Comparison of ENCODE assay signal across 11 cellular contexts in the genomic region with DNA sequence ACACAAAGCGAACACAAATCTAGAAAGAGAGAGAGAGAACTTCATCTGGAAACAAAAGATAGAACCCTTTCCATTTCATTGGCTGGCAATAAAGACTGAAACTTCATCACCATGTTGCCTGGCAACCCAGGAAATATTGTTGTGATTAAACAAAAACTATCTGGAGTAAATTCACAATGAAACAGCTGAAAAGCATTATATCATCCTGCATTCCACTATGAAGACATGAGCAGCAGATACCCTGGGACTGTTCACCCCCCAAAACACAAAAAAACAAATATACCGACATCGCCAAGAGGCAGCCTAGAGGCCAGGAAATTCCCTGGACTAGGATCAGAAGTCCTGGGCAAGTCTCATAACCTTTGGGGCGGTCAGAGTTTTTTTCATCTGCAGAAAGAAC.
DNase-seq lines count a peak whose midpoint lies in the region; ATAC-seq and TF ChIP-seq lines count a peak whose summit lies in the region.
"Had no signal": no experiment of that assay in that cellular context is flagged by ENCODE, and none has a peak within 500 bp of the region (broad histone marks: within the 10 kb centered on the region; RNA-seq: fewer than 3 reads in every experiment).

No MANE protein-coding gene starts in this region.

- BruUV-seq in Caco-2 (replicated peaks; lab: Mats Ljungman, UMichigan), result no TSS peak

- H3K4me1 Mint-ChIP-seq in T-helper 17 cell (peaks cover 13% of the 10 kb centered on the region), Caco-2 (ENCODE audit: low read depth, unreplicated experiment) (peaks cover 17% of the 10 kb centered on the region)

- ATAC-seq in T-helper 17 cell (peak; percentile 55), gastroesophageal sphincter (peak; percentile 83), GM18868 (IDR thresholded peaks at IDR 0.05; ENCODE audit: unreplicated experiment) (no peak)
- ATAC-seq: HCT116 had no signal

- peak overlapping the region; percentile 53 to 65 (median 62) for H3K27ac ChIP-seq in gastroesophageal sphincter

- H3K27me3 ChIP-seq in BJ (ENCODE audit: control insufficient read depth, insufficient read depth, low read length), result no peaks in the 10 kb centered on the region
- no peaks in the 10 kb centered on the region for H3K27me3 ChIP-seq in gastroesophageal sphincter
- no peaks in the 10 kb centered on the region for H3K27me3 ChIP-seq in Caco-2 (replicated peaks; ENCODE audit: control insufficient read depth, insufficient read depth, low read length)

- no peak for TF ChIP-seq EP300 in gastroesophageal sphincter (IDR thresholded peaks at IDR 0.05)

- TF ChIP-seq POLR2A in gastroesophageal sphincter (IDR thresholded peaks at IDR 0.05), result no peak

- CTCF ChIA-PET in BJ (lab: Yijun Ruan, JAX) (interaction anchor here (1.1 to 1.5 kb wide), 2 partner anchors 27 to 31 kb away, joined by 3 to 4 read pairs; no protein-coding TSS in a partner anchor), Caco-2 (lab: Charles Lee) (no interaction called here)

- H3K36me3 ChIP-seq in BJ (ENCODE audit: control insufficient read depth, insufficient read depth, low read length) (no peaks in the 10 kb centered on the region), gastroesophageal sphincter (no peaks in the 10 kb centered on the region), Caco-2 (ENCODE audit: control insufficient read depth, insufficient read depth, low read length) (no peaks in the 10 kb centered on the region)

- POLR2A ChIA-PET in BJ (lab: Charles Lee), result no interaction called here
- POLR2A ChIA-PET in Caco-2 (lab: Charles Lee), result no interaction called here

- H3K9me3 ChIP-seq in T-helper 17 cell (ENCODE audit: control insufficient read depth, low read length, poor library complexity, severe bottlenecking) (no peaks in the 10 kb centered on the region), gastroesophageal sphincter (no peaks in the 10 kb centered on the region), Caco-2 (no peaks in the 10 kb centered on the region)

- TF ChIP-seq CTCF in BJ (IDR thresholded peaks at IDR 0.05; ENCODE audit: insufficient read depth, low read depth, low read length), result no peak
- TF ChIP-seq CTCF in gastroesophageal sphincter (IDR thresholded peaks at IDR 0.05), result no peak
- TF ChIP-seq CTCF in GM13977 (IDR thresholded peaks at IDR 0.05; ENCODE audit: extremely low read depth, insufficient read depth, missing control alignments), result no peak
- TF ChIP-seq CTCF in Caco-2 (IDR thresholded peaks at IDR 0.05; ENCODE audit: insufficient read depth in 1 of 2, low read depth in 1 of 2, low read length in 1 of 2, severe bottlenecking in 1 of 2, unreplicated experiment in 1 of 2), result no peak

- 15 to 16% methylated on average over 4 of the region's 4 CpGs for WGBS in gastroesophageal sphincter (ENCODE audit: low coverage in 1 of 2), 2 donors

- no peak overlapping the region for H3K4me3 ChIP-seq in BJ (ENCODE audit: low read depth, low read length)
- H3K4me3 ChIP-seq in gastroesophageal sphincter, result no peak overlapping the region
- no peak overlapping the region for H3K4me3 ChIP-seq in Caco-2 (ENCODE audit: low read depth, low read length)

- intact Hi-C loops in Caco-2 (cut with micrococcal nuclease; ENCODE audit: unreplicated experiment), result no loop called here

- in situ Hi-C loops in GM13977 (cut with MboI; ENCODE audit: low pct_unique_long_range_greater_than_20kb, low sequenced_read_pairs, unreplicated experiment), result no loop called here

- peaks cover 5 to 16% (median 7%) of the 10 kb centered on the region in 3 donors for H3K4me1 ChIP-seq in gastroesophageal sphincter
- H3K4me1 ChIP-seq in Caco-2, result peaks cover 24% of the 10 kb centered on the region

- H3K27ac Mint-ChIP-seq in T-helper 17 cell, result peak overlapping the region; percentile 79
- no peak overlapping the region for H3K27ac Mint-ChIP-seq in Caco-2 (ENCODE audit: unreplicated experiment)

- H3K9me3 Mint-ChIP-seq in Caco-2 (ENCODE audit: unreplicated experiment), result peaks cover 12% of the 10 kb centered on the region

- H3K27me3 Mint-ChIP-seq in T-helper 17 cell (no peaks in the 10 kb centered on the region), Caco-2 (ENCODE audit: insufficient read depth, unreplicated experiment) (no peaks in the 10 kb centered on the region)

- H3K36me3 Mint-ChIP-seq in T-helper 17 cell (ENCODE audit: low read depth) (no peaks in the 10 kb centered on the region), Caco-2 (ENCODE audit: insufficient read depth, unreplicated experiment) (no peaks in the 10 kb centered on the region)

- no peak overlapping the region for H3K4me3 Mint-ChIP-seq in T-helper 17 cell
- no peak overlapping the region for H3K4me3 Mint-ChIP-seq in Caco-2 (ENCODE audit: unreplicated experiment)

- DNase-seq in BJ (ENCODE audit: low read depth), result peak; percentile 72
- DNase-seq in T-helper 17 cell, result no peak
- peak; percentile 93 for DNase-seq in pulmonary artery endothelial cell (ENCODE audit: low read depth, low spot score)
- DNase-seq in GM13977 (ENCODE audit: low spot score), result no peak
- no peak for DNase-seq in Caco-2
- no peak for DNase-seq in SIG-M5 (lab: John Stamatoyannopoulos, UW)
- DNase-seq: activated T-cell treated with anti-CD3 and anti-CD28 coated beads, Interleukin-2, amount 50 U/mL, for 1 hour; NCI-H2081 had no signal

Comparison
In these comparisons a context has a peak if more than half of its experiments do, and no peak if none do; other contexts are left out.
1. DNase-seq: peak in BJ (single experiment) and pulmonary artery endothelial cell (single experiment); none in T-helper 17 cell (0 of 3), GM13977 (single experiment), Caco-2 (0 of 2) and SIG-M5 (single experiment).